8 cellular contexts compared by ENCODE assay signal in genomic region chr1:40383488-40384412, GRCh38. TPM values are rescaled to one million over a fixed set of nuclear protein-coding genes. Genes with fewer than 3 reads are reported as not detected.
DNase-seq lines count a peak whose midpoint lies in the region; ATAC-seq and TF ChIP-seq lines count a peak whose summit lies in the region.

No MANE protein-coding gene starts in this region.

- no peaks in the 10 kb centered on the region for H3K27me3 ChIP-seq in GM06990 (replicated peaks; ENCODE audit: control insufficient read depth, insufficient read depth, low read length)
- H3K27me3 ChIP-seq in Peyer's patch, result no peaks in the 10 kb centered on the region
- no peaks in the 10 kb centered on the region for H3K27me3 ChIP-seq in effector memory CD4-positive, alpha-beta T cell (replicated peaks; ENCODE audit: control insufficient read depth, insufficient read depth, low read length, poor library complexity, severe bottlenecking)
- no peaks in the 10 kb centered on the region for H3K27me3 ChIP-seq in rectal smooth muscle tissue (ENCODE audit: control insufficient read depth, insufficient read depth, low read length)

- no peak overlapping the region for H3K9ac ChIP-seq in rectal smooth muscle tissue (ENCODE audit: low read length)

- peak overlapping the region; percentile 54 for H3K4me3 ChIP-seq in GM06990 (replicated peaks; ENCODE audit: low read depth, low read length)
- peak overlapping the region in 3 of 4 donors; percentile 5 to 16 (median 10) for H3K4me3 ChIP-seq in Peyer's patch
- peak overlapping the region; percentile 31 for H3K4me3 ChIP-seq in effector memory CD4-positive, alpha-beta T cell (ENCODE audit: insufficient read depth, low read depth, low read length, poor library complexity, severe bottlenecking)
- peak overlapping the region; percentile 22 for H3K4me3 ChIP-seq in rectal smooth muscle tissue (ENCODE audit: low read length)

- no peak for ATAC-seq in GM18498 (IDR thresholded peaks at IDR 0.05; ENCODE audit: unreplicated experiment)

- TF ChIP-seq CTCF in GM06990 (IDR thresholded peaks at IDR 0.05; ENCODE audit: insufficient read depth, low read length, poor library complexity, severe bottlenecking), result no peak
- no peak for TF ChIP-seq CTCF in Peyer's patch (IDR thresholded peaks at IDR 0.05)

- H3K4me1 ChIP-seq in Peyer's patch, result peaks cover 0 to 35% (median 21%) of the 10 kb centered on the region in 4 donors
- peaks cover 71% of the 10 kb centered on the region for H3K4me1 ChIP-seq in effector memory CD4-positive, alpha-beta T cell (ENCODE audit: control insufficient read depth, insufficient read depth, low read length, poor library complexity, severe bottlenecking)
- no peaks in the 10 kb centered on the region for H3K4me1 ChIP-seq in rectal smooth muscle tissue (ENCODE audit: control insufficient read depth, insufficient read depth, low read length)

- H3K27ac ChIP-seq in Peyer's patch (peak overlapping the region; percentile 87 to 100 (median 90)), rectal smooth muscle tissue (ENCODE audit: low read depth, low read length) (peak overlapping the region; percentile 71)
- peak overlapping the region; percentile 97 for H3K27ac ChIP-seq in effector memory CD4-positive, alpha-beta T cell (ENCODE audit: insufficient read depth, low read length, poor library complexity, severe bottlenecking)

- TF ChIP-seq POLR2A in Peyer's patch (IDR thresholded peaks at IDR 0.05), result no peak

- DNase-seq in GM06990 (ENCODE audit: extremely low read depth, insufficient read length) (no peak), Peyer's patch (peak in 1 of 3 donors; percentile 50), NCI-H187 treated with DMSO at 0.1 percent for 48 hours (lab: John Stamatoyannopoulos, UW) (no peak)
- DNase-seq in effector memory CD4-positive, alpha-beta T cell, result no peak
- DNase-seq in stimulated activated CD4-positive, alpha-beta T cell treated with anti-CD3 and anti-CD28 coated beads, Interleukin-2, amount 100 ng/mL, for 24 hours, result no peak
- no peak for DNase-seq in stimulated activated CD4-positive, alpha-beta T cell treated with anti-CD3 and anti-CD28 coated beads, Interleukin-15, amount 100 ng/mL, for 24 hours

- peaks cover 1% of the 10 kb centered on the region for H3K36me3 ChIP-seq in GM06990 (ENCODE audit: control insufficient read depth, insufficient read depth, low read length)
- H3K36me3 ChIP-seq in Peyer's patch, result no peaks in the 10 kb centered on the region
- no peaks in the 10 kb centered on the region for H3K36me3 ChIP-seq in effector memory CD4-positive, alpha-beta T cell (ENCODE audit: control insufficient read depth, insufficient read depth, low read length)
- peaks cover 2% of the 10 kb centered on the region for H3K36me3 ChIP-seq in rectal smooth muscle tissue (ENCODE audit: control insufficient read depth, insufficient read depth, low read length)

- no peaks in the 10 kb centered on the region for H3K9me3 ChIP-seq in Peyer's patch
- no peaks in the 10 kb centered on the region for H3K9me3 ChIP-seq in effector memory CD4-positive, alpha-beta T cell (ENCODE audit: control insufficient read depth, low read length)

RNA-seq across cellular contexts. Expression of gene SMAP2, which starts 10.2 kb away (rescaled TPM):
- total RNA-seq in Peyer's patch, result 100 to 1,000 TPM in 1 of 4 donors, 10 to 100 TPM in 3; 24.7 to 170 (median 33.7) TPM
